ENCODE assay signal across 15 cellular contexts in genomic region chr7:116265881-116266280, GRCh38.
"Had no signal": no experiment of that assay in that cellular context is flagged by ENCODE, and none has a peak within 500 bp of the region (broad histone marks: within the 10 kb centered on the region; RNA-seq: fewer than 3 reads in every experiment).

No MANE protein-coding gene starts in this region.

- H3K4me3 ChIP-seq: adrenal gland, colonic mucosa, heart right ventricle, thoracic aorta, upper lobe of right lung had no signal

- H3K36me3 ChIP-seq: adrenal gland, colonic mucosa, heart right ventricle, thoracic aorta, upper lobe of right lung, WERI-Rb-1 had no signal

- H3K27ac ChIP-seq: adrenal gland, colonic mucosa, heart right ventricle, thoracic aorta, upper lobe of right lung, WERI-Rb-1 had no signal

- H3K9me3 ChIP-seq: adrenal gland, colonic mucosa, heart right ventricle, thoracic aorta, upper lobe of right lung had no signal

- ATAC-seq: activated naive CD4-positive, alpha-beta T cell treated with anti-CD3 and anti-CD28 coated beads, Interleukin-2, amount 50 U/mL, for 72 hours; heart right ventricle; stimulated activated naive B cell treated with anti-CD40 and anti-IgM and Interleukin-4, amounts not matched to agents 10 μg/mL and 1 μg/mL and 100 μg/mL, for 72 hours; upper lobe of right lung had no signal

- H3K27me3 ChIP-seq: colonic mucosa, heart right ventricle, upper lobe of right lung had no signal

- H3K4me1 ChIP-seq: adrenal gland, colonic mucosa had no signal

- DNase-seq: activated CD4-positive, alpha-beta T cell treated with anti-CD3 and anti-CD28 coated beads for 1 hour; activated CD4-positive, alpha-beta T cell treated with anti-CD3 and anti-CD28 coated beads, Interleukin-2, amount 50 U/mL, for 4 hours; activated gamma-delta T cell treated with Interleukin-2 at 50 U/mL for 16 hours; adrenal gland; colonic mucosa; endodermal cell; heart right ventricle; occipital lobe; retina; stimulated activated naive B cell treated with anti-CD40 and anti-IgM and Interleukin-4, amounts not matched to agents 10 μg/mL and 1 μg/mL and 100 μg/mL, for 72 hours; T-helper 2 cell; upper lobe of right lung; WERI-Rb-1 had no signal
